10 cellular contexts compared by ENCODE assay signal in the genomic region with DNA sequence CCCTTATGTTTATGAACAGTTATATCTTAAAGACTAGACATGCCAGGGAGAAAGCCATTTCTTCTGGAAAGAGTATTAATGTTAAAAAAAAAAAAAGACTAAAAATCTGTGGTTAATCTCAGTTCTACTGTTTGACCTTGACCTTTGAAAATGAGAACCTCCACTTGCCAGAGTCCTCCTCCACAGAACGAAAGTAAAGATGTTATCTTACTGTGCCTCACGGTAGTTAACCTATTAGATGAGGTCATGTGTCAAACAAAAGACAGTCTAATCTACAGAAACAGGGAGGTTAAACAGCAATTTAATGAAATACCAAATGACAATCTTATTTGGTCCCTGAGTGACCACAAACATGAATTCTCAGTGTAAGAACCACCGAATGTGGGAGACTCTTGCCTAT. TPM values are rescaled to one million over a fixed set of nuclear protein-coding genes. Genes with fewer than 3 reads are reported as not detected.
DNase-seq lines count a peak whose midpoint lies in the region; ATAC-seq, FAIRE-seq and TF ChIP-seq lines count a peak whose summit lies in the region.
"Had no signal": no experiment of that assay in that cellular context is flagged by ENCODE, and none has a peak within 500 bp of the region (broad histone marks: within the 10 kb centered on the region; RNA-seq: fewer than 3 reads in every experiment).

No MANE protein-coding gene starts in this region.

- H3K9me3 Mint-ChIP-seq in activated naive CD8-positive, alpha-beta T cell treated with anti-CD3 and anti-CD28 coated beads for 36 hours: no peaks in the 10 kb centered on the region
- H3K9me3 Mint-ChIP-seq: brain had no signal

- H3K36me3 Mint-ChIP-seq in activated naive CD8-positive, alpha-beta T cell treated with anti-CD3 and anti-CD28 coated beads for 36 hours: no peaks in the 10 kb centered on the region
- H3K36me3 Mint-ChIP-seq: brain had no signal

- H3K27ac Mint-ChIP-seq in activated naive CD8-positive, alpha-beta T cell treated with anti-CD3 and anti-CD28 coated beads for 36 hours: peak overlapping the region; percentile 94
- H3K27ac Mint-ChIP-seq: brain had no signal

- H3K4me3 ChIP-seq in GM06990 (replicated peaks; ENCODE audit: low read depth, low read length): peak overlapping the region; percentile 7

- peak; percentile 59 for ATAC-seq in GM19395 (IDR thresholded peaks at IDR 0.05; ENCODE audit: unreplicated experiment)
- ATAC-seq in HG03196 (IDR thresholded peaks at IDR 0.05; ENCODE audit: unreplicated experiment): peak; percentile 65
- ATAC-seq: Panc1 had no signal

- TF ChIP-seq CTCF in GM06990 (IDR thresholded peaks at IDR 0.05; ENCODE audit: insufficient read depth, low read length, poor library complexity, severe bottlenecking): no peak

- peaks cover 67% of the 10 kb centered on the region for H3K4me1 Mint-ChIP-seq in activated naive CD8-positive, alpha-beta T cell treated with anti-CD3 and anti-CD28 coated beads for 36 hours

- no peaks in the 10 kb centered on the region for H3K36me3 ChIP-seq in GM06990 (ENCODE audit: control insufficient read depth, insufficient read depth, low read length)

- peak overlapping the region; percentile 68 for H3K4me3 Mint-ChIP-seq in activated naive CD8-positive, alpha-beta T cell treated with anti-CD3 and anti-CD28 coated beads for 36 hours
- H3K4me3 Mint-ChIP-seq: brain had no signal

- H3K27me3 ChIP-seq in GM06990 (replicated peaks; ENCODE audit: control insufficient read depth, insufficient read depth, low read length): no peaks in the 10 kb centered on the region

- DNase-seq in GM06990 (ENCODE audit: extremely low read depth, insufficient read length): peak; percentile 34
- DNase-seq in activated naive CD8-positive, alpha-beta T cell treated with anti-CD3 and anti-CD28 coated beads for 36 hours: no peak
- no peak for DNase-seq in NCI-H1048 (lab: John Stamatoyannopoulos, UW)
- DNase-seq in NCI-H146 treated with DMSO at 0.1 percent for 48 hours (lab: John Stamatoyannopoulos, UW; ENCODE audit: unreplicated experiment): no peak
- DNase-seq in effector CD4-positive, alpha-beta T cell: no peak
- no peak for DNase-seq in HTR-8/SVneo (ENCODE audit: insufficient read length, low spot score)

- no peak for FAIRE-seq in HTR-8/SVneo (lab: Jason Lieb, UNC)

- H3K27me3 Mint-ChIP-seq in activated naive CD8-positive, alpha-beta T cell treated with anti-CD3 and anti-CD28 coated beads for 36 hours: no peaks in the 10 kb centered on the region
- H3K27me3 Mint-ChIP-seq: brain had no signal

RNA-seq across cellular contexts. Expression of a gene that starts 51.2 kb away (rescaled TPM):
- total RNA-seq in activated naive CD8-positive, alpha-beta T cell treated with anti-CD3 and anti-CD28 coated beads for 36 hours: under 1 TPM; 0.10 to 0.14 TPM

RNA-seq across cellular contexts. Expression of a gene that starts 57.5 kb away (rescaled TPM):
- 1 to 10 TPM; 1.1 to 1.4 TPM for total RNA-seq in activated naive CD8-positive, alpha-beta T cell treated with anti-CD3 and anti-CD28 coated beads for 36 hours
